ENCODE assay signal across 26 cellular contexts in the genomic region with DNA sequence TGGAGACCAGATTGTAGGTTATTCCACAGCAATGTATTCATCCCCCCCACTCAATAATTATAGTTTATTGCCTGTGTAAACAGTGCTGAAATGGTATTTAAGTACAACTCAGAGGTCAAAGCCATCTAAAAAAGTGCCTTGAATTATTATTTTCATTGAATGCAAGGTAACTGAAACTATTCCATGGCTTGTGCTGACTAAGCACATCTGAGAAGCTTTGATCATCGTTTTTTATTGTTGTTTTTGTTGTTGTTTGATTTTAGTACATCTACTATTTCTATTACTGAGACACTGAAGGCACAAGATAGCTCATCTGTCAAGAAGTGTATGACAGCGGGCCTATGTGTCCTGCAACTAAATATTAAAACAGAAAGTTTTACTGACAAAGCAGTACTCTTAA.
"Had no signal": no experiment of that assay in that cellular context is flagged by ENCODE, and none has a peak within 500 bp of the region (broad histone marks: within the 10 kb centered on the region; RNA-seq: fewer than 3 reads in every experiment).

No MANE protein-coding gene starts in this region.

- DNase-seq: cortex of kidney; effector CD8-positive, alpha-beta T cell; effector memory CD8-positive, alpha-beta T cell; endodermal cell; erythroblast; esophagus squamous epithelium; foreskin fibroblast; foreskin melanocyte; gastrocnemius medialis; glutamatergic neuron; head of caudate nucleus; heart right ventricle; hippocampal formation; left cardiac atrium; left lung; left ventricle myocardium superior; lower lobe of right lung; mesenchymal stem cell; mucosa of descending colon; naive B cell; naive thymus-derived CD8-positive, alpha-beta T cell had no signal

- H3K9me3 ChIP-seq: esophagus squamous epithelium, gastrocnemius medialis, heart right ventricle, left lung, lower lobe of right lung, mucosa of descending colon had no signal

- H3K27ac ChIP-seq: epithelial cell of prostate, esophagus squamous epithelium, gastrocnemius medialis, heart right ventricle, left lung, lower lobe of right lung had no signal

- H3K4me1 ChIP-seq: esophagus squamous epithelium, gastrocnemius medialis, left lung, lower lobe of right lung had no signal

- H3K36me3 ChIP-seq: esophagus squamous epithelium, gastrocnemius medialis, heart right ventricle, left lung, lower lobe of right lung had no signal

- H3K27me3 ChIP-seq: esophagus squamous epithelium, gastrocnemius medialis, heart right ventricle, left lung had no signal

- H3K4me3 ChIP-seq: esophagus squamous epithelium, gastrocnemius medialis, heart right ventricle, left lung, lower lobe of right lung, mucosa of descending colon had no signal

- ATAC-seq: effector memory CD8-positive, alpha-beta T cell; esophagus mucosa; gastrocnemius medialis; heart right ventricle; left cardiac atrium; left lung; left ventricle myocardium superior; lower lobe of right lung; mucosa of descending colon; naive thymus-derived CD8-positive, alpha-beta T cell had no signal

- FAIRE-seq: endometrium, islet of Langerhans, keratinocyte had no signal
